ENCODE assay signal across 9 cellular contexts in the genomic region with DNA sequence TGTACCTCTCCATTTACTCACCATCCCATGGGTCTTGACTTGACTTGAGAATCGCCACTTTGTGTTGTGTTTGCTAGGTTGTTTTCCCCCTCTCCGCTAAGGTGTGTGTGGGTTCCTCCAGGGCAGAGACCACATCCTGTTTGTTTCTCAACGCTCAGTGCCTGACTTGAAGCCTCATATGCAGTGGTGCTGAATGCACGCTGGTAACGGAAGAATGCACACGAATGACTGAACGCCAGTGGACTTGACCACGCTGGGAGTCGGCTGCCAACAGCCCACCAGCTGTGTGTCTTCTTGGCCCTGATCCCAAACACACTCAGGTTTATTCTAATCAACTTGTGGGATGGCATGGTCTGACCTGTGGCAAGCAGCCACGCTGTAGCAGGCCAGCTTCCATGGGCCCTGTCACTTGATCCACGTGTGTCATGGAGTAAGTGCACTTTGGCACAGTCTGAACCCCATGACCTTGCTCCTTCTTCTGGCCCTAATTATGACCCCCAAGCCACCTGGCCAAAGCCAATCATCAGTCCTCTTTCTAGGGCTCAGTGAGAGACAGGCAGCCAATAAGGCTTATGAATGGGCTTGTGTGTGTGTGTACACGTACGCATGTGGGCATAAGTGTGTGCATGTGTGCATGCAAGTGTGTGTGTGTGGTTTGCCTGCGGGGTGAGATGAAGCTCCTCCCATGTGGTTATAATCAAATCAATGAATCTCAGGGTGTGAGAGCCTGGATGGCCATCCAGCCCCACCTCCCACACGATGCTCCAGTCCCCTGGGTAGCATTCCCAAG. TPM values are rescaled to one million over a fixed set of nuclear protein-coding genes. Genes with fewer than 3 reads are reported as not detected.
DNase-seq lines count a peak whose midpoint lies in the region; ATAC-seq and TF ChIP-seq lines count a peak whose summit lies in the region.
"Had no signal": no experiment of that assay in that cellular context is flagged by ENCODE, and none has a peak within 500 bp of the region (broad histone marks: within the 10 kb centered on the region; RNA-seq: fewer than 3 reads in every experiment).

No MANE protein-coding gene starts in this region.

- H3K4me3 ChIP-seq in Peyer's patch = peak overlapping the region in 3 of 4 donors; percentile 8 to 19 (median 10)
- H3K4me3 ChIP-seq in body of pancreas = no peak overlapping the region
- H3K4me3 ChIP-seq: lung had no signal

- ATAC-seq in GM18870 (IDR thresholded peaks at IDR 0.05; ENCODE audit: unreplicated experiment) = peak; percentile 72
- ATAC-seq in HG02870 (IDR thresholded peaks at IDR 0.05; ENCODE audit: unreplicated experiment) = peak; percentile 59
- no peak for ATAC-seq in body of pancreas

- WGBS in body of pancreas, 2 donors = 40 to 47% methylated on average over 14 to 15 of the region's 15 CpGs

- DNase-seq in Peyer's patch = peak in 2 of 3 donors; percentile 82 to 90
- DNase-seq in body of pancreas = peak in 3 of 4 donors; percentile 52 to 55 (median 55)
- DNase-seq in stimulated activated CD4-positive, alpha-beta T cell treated with anti-CD3 and anti-CD28 coated beads, Interleukin-4, amount 100 ng/mL, for 48 hours (ENCODE audit: low read depth in 2 of 2) = peak; percentile 37 to 44
- no peak for DNase-seq in SHP77 (lab: John Stamatoyannopoulos, UW)
- DNase-seq in NCI-H1694 (lab: John Stamatoyannopoulos, UW) = no peak
- DNase-seq in HPDE6-E6E7 (ENCODE audit: extremely low spot score) = no peak

- TF ChIP-seq POLR2A in Peyer's patch (IDR thresholded peaks at IDR 0.05) (no peak), body of pancreas (IDR thresholded peaks at IDR 0.05) (peak in 1 of 3 donors; percentile 3)

- H3K4me1 ChIP-seq in Peyer's patch (peaks cover 3 to 37% (median 19%) of the 10 kb centered on the region in 4 donors), body of pancreas (peaks cover 87% of the 10 kb centered on the region)

- H3K9me3 ChIP-seq in Peyer's patch (no peaks in the 10 kb centered on the region), body of pancreas (no peaks in the 10 kb centered on the region)

- H3K36me3 ChIP-seq in Peyer's patch (no peaks in the 10 kb centered on the region), body of pancreas (replicated peaks in 1 of 2; ENCODE audit: insufficient read depth in 1 of 2, low read depth in 2 of 2) (no peaks in the 10 kb centered on the region)

- H3K27ac ChIP-seq in Peyer's patch (peak overlapping the region; percentile 81 to 89 (median 88)), body of pancreas (peak overlapping the region; percentile 85 to 97 (median 91))

- H3K27me3 ChIP-seq in Peyer's patch (no peaks in the 10 kb centered on the region), body of pancreas (no peaks in the 10 kb centered on the region)

- no peak for TF ChIP-seq CTCF in Peyer's patch (IDR thresholded peaks at IDR 0.05)
- no peak for TF ChIP-seq CTCF in body of pancreas (IDR thresholded peaks at IDR 0.05)

- intact Hi-C loops in body of pancreas (cut with DNase I) = no loop called here

RNA-seq across cellular contexts. Expression of gene TC2N, which starts 6.3 kb away (rescaled TPM):
- total RNA-seq in Peyer's patch (10 to 100 TPM; 35.2 to 59.4 (median 50.9) TPM), body of pancreas (100 to 1,000 TPM; 105 to 168 TPM)

Comparison
In these comparisons a context has a peak if more than half of its experiments do, and no peak if none do; other contexts are left out.
1. DNase-seq: peak in Peyer's patch (2 of 3), body of pancreas (3 of 4) and stimulated activated CD4-positive, alpha-beta T cell treated with anti-CD3 and anti-CD28 coated beads, Interleukin-4, amount 100 ng/mL, for 48 hours (2 of 2); none in SHP77 (0 of 2), NCI-H1694 (single experiment) and HPDE6-E6E7 (single experiment).
2. H3K4me3 ChIP-seq: peak in Peyer's patch (3 of 4); none in body of pancreas (0 of 2).